In the genomic region with DNA sequence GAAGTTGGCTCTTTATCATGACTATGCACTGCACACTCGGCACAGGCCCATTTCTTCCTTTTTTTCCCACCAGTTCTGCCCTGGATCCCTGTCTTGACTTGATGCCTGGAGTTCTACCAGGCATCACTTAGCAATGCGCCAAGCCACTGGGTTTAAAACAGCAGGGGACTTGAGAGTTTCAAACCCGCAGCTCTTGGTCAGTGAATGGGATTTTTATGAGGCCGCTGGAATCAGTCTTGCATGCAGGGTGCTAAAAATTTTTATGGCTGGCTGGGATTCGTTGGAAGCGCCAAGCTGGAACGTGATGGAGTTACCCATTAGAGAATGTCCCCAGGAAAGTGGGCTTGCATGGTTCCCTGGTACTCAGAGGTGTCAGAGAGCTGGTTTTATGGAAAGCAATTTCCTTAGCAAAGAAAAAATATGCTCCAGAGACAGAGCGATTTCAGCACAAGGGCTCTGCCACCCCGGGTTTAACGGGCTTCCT, we compare ENCODE assay signal across 12 cellular contexts.
A peak's percentile ranks its signal among the peaks of the same experiment; 100 is the strongest.
DNase-seq lines count a peak whose midpoint lies in the region; ATAC-seq and TF ChIP-seq lines count a peak whose summit lies in the region.
"Had no signal": no experiment of that assay in that cellular context is flagged by ENCODE, and none has a peak within 500 bp of the region (broad histone marks: within the 10 kb centered on the region; RNA-seq: fewer than 3 reads in every experiment).

No MANE protein-coding gene starts in this region.

- ATAC-seq in GM18909 (IDR thresholded peaks at IDR 0.05; ENCODE audit: poor library complexity, unreplicated experiment): no peak
- ATAC-seq: GM23338 had no signal

- no peak overlapping the region for H3K4me3 ChIP-seq in astrocyte of the cerebellum (ENCODE audit: low read depth, low read length)
- H3K4me3 ChIP-seq: GM23338 had no signal

- DNase-seq in NCI-H526 (lab: John Stamatoyannopoulos, UW) (peak; percentile 11 to 13), NCI-H526 treated with DMSO at 0.1 percent for 48 hours (lab: John Stamatoyannopoulos, UW) (no peak), astrocyte of the cerebellum (ENCODE audit: low read depth) (peak; percentile 65), medulla oblongata (ENCODE audit: extremely low spot score) (peak; percentile 36), NCI-H345 treated with DMSO at 0.1 percent for 48 hours (lab: John Stamatoyannopoulos, UW; ENCODE audit: unreplicated experiment) (no peak), middle frontal gyrus (ENCODE audit: extremely low spot score, low spot score) (no peak)
- DNase-seq in stimulated activated CD4-positive, alpha-beta T cell treated with anti-CD3 and anti-CD28 coated beads, Interleukin-1b, Interleukin-23, amount 100 ng/mL, for 48 hours: no peak
- DNase-seq: NCI-H1694 treated with DMSO at 0.1 percent for 48 hours; NCI-H524 treated with DMSO at 0.1 percent for 48 hours; NK-92 treated with Interleukin-12 subunit alpha and Interleukin-12 subunit beta, amount 100 ng/mL, for 24 hours had no signal

- in situ Hi-C loops in astrocyte of the cerebellum (cut with HindIII; ENCODE audit: low sequenced_read_pairs): no loop called here

- TF ChIP-seq CTCF in astrocyte of the cerebellum (IDR thresholded peaks at IDR 0.05; ENCODE audit: low read depth, low read length, missing control alignments): no peak

Comparison
In these comparisons a context has a peak if more than half of its experiments do, and no peak if none do; other contexts are left out.
1. DNase-seq: peak in NCI-H526 (2 of 2), astrocyte of the cerebellum (single experiment) and medulla oblongata (single experiment); none in NCI-H526 treated with DMSO at 0.1 percent for 48 hours (single experiment), NCI-H345 treated with DMSO at 0.1 percent for 48 hours (single experiment), stimulated activated CD4-positive, alpha-beta T cell treated with anti-CD3 and anti-CD28 coated beads, Interleukin-1b, Interleukin-23, amount 100 ng/mL, for 48 hours (single experiment) and middle frontal gyrus (single experiment).